Comparison of ENCODE assay signal across 35 cellular contexts in genomic region chr6:81792826-81793225, GRCh38. TPM values are rescaled to one million over a fixed set of nuclear protein-coding genes. Genes with fewer than 3 reads are reported as not detected.
DNase-seq lines count a peak whose midpoint lies in the region; ATAC-seq and TF ChIP-seq lines count a peak whose summit lies in the region.
"Had no signal": no experiment of that assay in that cellular context is flagged by ENCODE, and none has a peak within 500 bp of the region (broad histone marks: within the 10 kb centered on the region; RNA-seq: fewer than 3 reads in every experiment).

No MANE protein-coding gene starts in this region.

- H3K9me3 ChIP-seq in right lobe of liver = no peaks in the 10 kb centered on the region
- H3K9me3 ChIP-seq: BLaER1 treated with 17β-estradiol and CSF1 and Interleukin-3, amounts not matched to agents 10 nM and 100 nM; esophagus muscularis mucosa; MG63; SJSA1; upper lobe of left lung had no signal

- peak overlapping the region; percentile 2; the same call in 1 of the 2 replicates for H3K27ac Mint-ChIP-seq in WTC11
- no peak overlapping the region for H3K27ac Mint-ChIP-seq in type B pancreatic cell
- H3K27ac Mint-ChIP-seq: activated CD8-positive, alpha-beta memory T cell treated with anti-CD3 and anti-CD28 coated beads, Interleukin-2, amount 10 ng/mL, durations not matched to agents 7 days and 5 days; activated naive CD8-positive, alpha-beta T cell treated with anti-CD3 and anti-CD28 coated beads, Interleukin-2, amount 10 ng/mL, durations not matched to agents 7 days and 5 days; dendritic cell treated with granulocyte-macrophage colony-stimulating factor and Interleukin-4, amounts not matched to agents 40 ng/mL and 50 ng/mL, for 4 days; natural killer cell; stimulated activated memory B cell treated with anti-CD40 and anti-IgM and Interleukin-4, amounts not matched to agents 10 μg/mL and 1 μg/mL and 100 μg/mL, for 72 hours; T-helper 1 cell treated with Interleukin-12 subunit alpha and Interleukin-12 subunit beta and Interleukin-4 antibody, amounts not matched to agents 30 μg/mL and 1 μg/mL, for 36 hours had no signal

- intact Hi-C loops in right lobe of liver (cut with DNase I) = no loop called here

- CTCF ChIA-PET in WTC11 (lab: Charles Lee) = no interaction called here

- POLR2A ChIA-PET in WTC11 (lab: Charles Lee) = no interaction called here

- TF ChIP-seq CTCF in WTC11 (IDR thresholded peaks at IDR 0.05) (no peak), type B pancreatic cell (conservative IDR thresholded peaks at IDR 0.05) (no peak), right lobe of liver (IDR thresholded peaks at IDR 0.05) (no peak)

- peaks cover 0 to 7% (median 0%) of the 10 kb centered on the region in 4 donors for H3K4me1 ChIP-seq in right lobe of liver
- H3K4me1 ChIP-seq: foreskin keratinocyte had no signal

- H3K9me3 Mint-ChIP-seq in WTC11 = peaks cover 9% of the 10 kb centered on the region
- no peaks in the 10 kb centered on the region for H3K9me3 Mint-ChIP-seq in type B pancreatic cell
- H3K9me3 Mint-ChIP-seq: activated naive CD8-positive, alpha-beta T cell treated with anti-CD3 and anti-CD28 coated beads, Interleukin-2, amount 10 ng/mL, durations not matched to agents 7 days and 5 days; T-helper 1 cell treated with Interleukin-12 subunit alpha and Interleukin-12 subunit beta and Interleukin-4 antibody, amounts not matched to agents 30 μg/mL and 1 μg/mL, for 36 hours had no signal

- in situ Hi-C loops in KBM-7 (cut with MboI; ENCODE audit: low pct_unique_long_range_greater_than_20kb, low sequenced_read_pairs) = no loop called here

- no peak for TF ChIP-seq POLR2A in right lobe of liver (IDR thresholded peaks at IDR 0.05)

- no peaks in the 10 kb centered on the region for H3K36me3 Mint-ChIP-seq in WTC11
- no peaks in the 10 kb centered on the region for H3K36me3 Mint-ChIP-seq in type B pancreatic cell
- H3K36me3 Mint-ChIP-seq: activated CD8-positive, alpha-beta memory T cell treated with anti-CD3 and anti-CD28 coated beads, Interleukin-2, amount 10 ng/mL, durations not matched to agents 7 days and 5 days; activated naive CD8-positive, alpha-beta T cell treated with anti-CD3 and anti-CD28 coated beads, Interleukin-2, amount 10 ng/mL, durations not matched to agents 7 days and 5 days; natural killer cell; stimulated activated memory B cell treated with anti-CD40 and anti-IgM and Interleukin-4, amounts not matched to agents 10 μg/mL and 1 μg/mL and 100 μg/mL, for 72 hours had no signal

- H3K4me1 Mint-ChIP-seq in WTC11 (peaks cover 45% of the 10 kb centered on the region), type B pancreatic cell (ENCODE audit: unreplicated experiment) (peaks cover 4% of the 10 kb centered on the region)
- H3K4me1 Mint-ChIP-seq: activated CD8-positive, alpha-beta memory T cell treated with anti-CD3 and anti-CD28 coated beads, Interleukin-2, amount 10 ng/mL, durations not matched to agents 7 days and 5 days; activated naive CD8-positive, alpha-beta T cell treated with anti-CD3 and anti-CD28 coated beads, Interleukin-2, amount 10 ng/mL, durations not matched to agents 7 days and 5 days; natural killer cell had no signal

- 76% methylated on average over 1 of the region's 1 CpG for WGBS in right lobe of liver (ENCODE audit: insufficient coverage, low coverage, low lambda C conversion rate, missing lambda C conversion rate)

- no peaks in the 10 kb centered on the region for H3K27me3 ChIP-seq in right lobe of liver
- H3K27me3 ChIP-seq: BLaER1 treated with 17β-estradiol and CSF1 and Interleukin-3, amounts not matched to agents 10 nM and 100 nM; esophagus muscularis mucosa; foreskin keratinocyte; MG63; SJSA1; upper lobe of left lung had no signal

- H3K4me3 Mint-ChIP-seq in WTC11 (no peak overlapping the region), type B pancreatic cell (no peak overlapping the region)
- H3K4me3 Mint-ChIP-seq: activated CD8-positive, alpha-beta memory T cell treated with anti-CD3 and anti-CD28 coated beads, Interleukin-2, amount 10 ng/mL, durations not matched to agents 7 days and 5 days; activated naive CD8-positive, alpha-beta T cell treated with anti-CD3 and anti-CD28 coated beads, Interleukin-2, amount 10 ng/mL, durations not matched to agents 7 days and 5 days; dendritic cell treated with granulocyte-macrophage colony-stimulating factor and Interleukin-4, amounts not matched to agents 40 ng/mL and 50 ng/mL, for 4 days; natural killer cell; stimulated activated memory B cell treated with anti-CD40 and anti-IgM and Interleukin-4, amounts not matched to agents 10 μg/mL and 1 μg/mL and 100 μg/mL, for 72 hours; T-helper 1 cell treated with Interleukin-12 subunit alpha and Interleukin-12 subunit beta and Interleukin-4 antibody, amounts not matched to agents 30 μg/mL and 1 μg/mL, for 36 hours had no signal

- no peak overlapping the region for H3K27ac ChIP-seq in right lobe of liver
- H3K27ac ChIP-seq: BLaER1 treated with 17β-estradiol and CSF1 and Interleukin-3, amounts not matched to agents 10 nM and 100 nM; esophagus muscularis mucosa; foreskin keratinocyte; GM23248; lower lobe of right lung; SJSA1; skin epidermis; upper lobe of left lung had no signal

- H3K27me3 Mint-ChIP-seq in WTC11 (ENCODE audit: low read depth) = no peaks in the 10 kb centered on the region
- no peaks in the 10 kb centered on the region for H3K27me3 Mint-ChIP-seq in type B pancreatic cell
- H3K27me3 Mint-ChIP-seq: activated CD8-positive, alpha-beta memory T cell treated with anti-CD3 and anti-CD28 coated beads, Interleukin-2, amount 10 ng/mL, durations not matched to agents 7 days and 5 days; stimulated activated memory B cell treated with anti-CD40 and anti-IgM and Interleukin-4, amounts not matched to agents 10 μg/mL and 1 μg/mL and 100 μg/mL, for 72 hours had no signal

- H3K4me3 ChIP-seq in right lobe of liver = no peak overlapping the region
- H3K4me3 ChIP-seq: BLaER1 treated with 17β-estradiol and CSF1 and Interleukin-3, amounts not matched to agents 10 nM and 100 nM; esophagus muscularis mucosa; GM23248; K562; lower lobe of right lung; MG63; SJSA1; skin epidermis; upper lobe of left lung had no signal

- ATAC-seq in WTC11 = no peak
- no peak for ATAC-seq in right lobe of liver
- ATAC-seq in GM21717 (IDR thresholded peaks at IDR 0.05; ENCODE audit: unreplicated experiment) = no peak
- ATAC-seq: activated CD4-positive, CD25-positive, alpha-beta regulatory T cell treated with anti-CD3 and anti-CD28 coated beads, Interleukin-2, amount 50 U/mL, for 24 hours; activated CD8-positive, alpha-beta memory T cell treated with anti-CD3 and anti-CD28 coated beads, Interleukin-2, amount 10 ng/mL, durations not matched to agents 7 days and 5 days; foreskin keratinocyte; K562; lower lobe of right lung; natural killer cell; stimulated activated memory B cell treated with anti-CD40 and anti-IgM and Interleukin-4, amounts not matched to agents 10 μg/mL and 1 μg/mL and 100 μg/mL, for 72 hours had no signal

- no peaks in the 10 kb centered on the region for H3K36me3 ChIP-seq in right lobe of liver
- H3K36me3 ChIP-seq: BLaER1 treated with 17β-estradiol and CSF1 and Interleukin-3, amounts not matched to agents 10 nM and 100 nM; esophagus muscularis mucosa; lower lobe of right lung; MG63; SJSA1; upper lobe of left lung had no signal

- DNase-seq in EH (ENCODE audit: low read depth) = peak; percentile 27
- DNase-seq in KBM-7 = peak; percentile 18
- DNase-seq in WTC11 (ENCODE audit: low spot score) = no peak
- DNase-seq in kidney glomerular epithelial cell (lab: John Stamatoyannopoulos, UW) = peak; percentile 23
- no peak for DNase-seq in type B pancreatic cell (ENCODE audit: extremely low spot score, unreplicated experiment)
- DNase-seq in right lobe of liver = no peak
- DNase-seq: activated CD4-positive, alpha-beta T cell treated with anti-CD3 and anti-CD28 coated beads, Interleukin-2, amount 50 U/mL, for 4 hours; activated CD8-positive, alpha-beta memory T cell treated with anti-CD3 and anti-CD28 coated beads, Interleukin-2, amount 10 ng/mL, durations not matched to agents 7 days and 5 days; activated gamma-delta T cell treated with Interleukin-2 at 50 U/mL for 16 hours; activated naive CD8-positive, alpha-beta T cell treated with anti-CD3 and anti-CD28 coated beads, Interleukin-2, amount 10 ng/mL, durations not matched to agents 7 days and 5 days; activated T-cell treated with anti-CD3 and anti-CD28 coated beads, Interleukin-2, amount 50 U/mL, for 48 hours; aorta; central memory CD4-positive, alpha-beta T cell; COR-L47; foreskin keratinocyte; GM23248; lower lobe of right lung; MG63; natural killer cell; NCI-H2029 treated with DMSO at 0.1 percent for 48 hours; NCI-H226; NCI-H774; occipital lobe; RPMI8226; upper lobe of left lung had no signal

TF ChIP-seq in WTC11, 78 proteins besides CTCF, POLR2A, EP300 and RAD21 (continues in another document):
- no peak for TF ChIP-seq IRF1 (CRISPR knock-in tag; IDR thresholded peaks at IDR 0.05)

RNA-seq across cellular contexts. Expression of gene TENT5A, which starts 40.3 kb away (rescaled TPM):
- total RNA-seq in WTC11 (2021) (3.2 to 4.4 TPM (median 4.2 TPM) in 3 replicates), type B pancreatic cell (ENCODE audit: low replicate concordance) (23.0 and 50.9 TPM in 2 replicates), right lobe of liver (10 to 100 TPM in 2 of 6 experiments, 1 to 10 TPM in 4; 7.7 to 16.9 (median 9.1) TPM)

Comparison
In these comparisons a context has a peak if more than half of its experiments do, and no peak if none do; other contexts are left out.
1. DNase-seq: peak in EH (single experiment), KBM-7 (single experiment) and kidney glomerular epithelial cell (single experiment); none in WTC11 (single experiment), type B pancreatic cell (single experiment) and right lobe of liver (0 of 3).